In genomic region chr11:95816037-95816436, GRCh38 we compare ENCODE assay signal across 17 cellular contexts.
"Had no signal": no experiment of that assay in that cellular context is flagged by ENCODE, and none has a peak within 500 bp of the region (broad histone marks: within the 10 kb centered on the region; RNA-seq: fewer than 3 reads in every experiment).

No MANE protein-coding gene starts in this region.

- H3K4me3 Mint-ChIP-seq: nephron progenitor cell had no signal

- ATAC-seq: left ventricle myocardium superior, right cardiac atrium had no signal

- H3K4me1 Mint-ChIP-seq: nephron progenitor cell had no signal

- H3K27me3 Mint-ChIP-seq: progenitor cell of endocrine pancreas had no signal

- DNase-seq: activated CD4-positive, alpha-beta T cell treated with anti-CD3 and anti-CD28 coated beads for 1 hour; activated CD8-positive, alpha-beta memory T cell treated with anti-CD3 and anti-CD28 coated beads for 24 hours; activated naive CD4-positive, alpha-beta T cell; aorta; effector memory CD4-positive, alpha-beta T cell; foreskin melanocyte; kidney glomerular epithelial cell; left ventricle myocardium superior; mesendoderm; nephron progenitor cell; occipital lobe; right cardiac atrium; stimulated activated CD4-positive, alpha-beta T cell treated with anti-CD3 and anti-CD28 coated beads, Interleukin-15, amount 100 ng/mL, for 24 hours; stimulated activated CD4-positive, alpha-beta T cell treated with anti-CD3 and anti-CD28 coated beads, Interleukin-4, amount 100 ng/mL, for 1 hour; stimulated activated naive CD4-positive, alpha-beta T cell; trophoblast cell had no signal

- H3K27ac Mint-ChIP-seq: nephron progenitor cell had no signal
